In genomic region chr15:63712828-63713520, GRCh38 we compare ENCODE assay signal across 13 cellular contexts.
DNase-seq lines count a peak whose midpoint lies in the region; ATAC-seq, FAIRE-seq and TF ChIP-seq lines count a peak whose summit lies in the region.
"Had no signal": no experiment of that assay in that cellular context is flagged by ENCODE, and none has a peak within 500 bp of the region (broad histone marks: within the 10 kb centered on the region; RNA-seq: fewer than 3 reads in every experiment).

No MANE protein-coding gene starts in this region.

- H3K9me3 ChIP-seq in KOPT-K1 (ENCODE audit: insufficient read depth, low read length, poor library complexity, severe bottlenecking) = no peaks in the 10 kb centered on the region
- H3K9me3 ChIP-seq: lower lobe of right lung, psoas muscle had no signal

- H4K20me1 ChIP-seq in GM23338 (replicated peaks; ENCODE audit: insufficient read depth) = no peaks in the 10 kb centered on the region

- H3K4me3 Mint-ChIP-seq in activated naive CD8-positive, alpha-beta T cell = no peak overlapping the region
- no peak overlapping the region for H3K4me3 Mint-ChIP-seq in activated naive CD8-positive, alpha-beta T cell treated with anti-CD3 and anti-CD28 coated beads for 36 hours
- no peak overlapping the region for H3K4me3 Mint-ChIP-seq in GM23338

- peaks cover 3% of the 10 kb centered on the region for H3K36me3 Mint-ChIP-seq in activated naive CD8-positive, alpha-beta T cell
- peaks cover 21% of the 10 kb centered on the region for H3K36me3 Mint-ChIP-seq in activated naive CD8-positive, alpha-beta T cell treated with anti-CD3 and anti-CD28 coated beads for 36 hours
- H3K36me3 Mint-ChIP-seq in GM23338 (ENCODE audit: low read depth) = no peaks in the 10 kb centered on the region; the same call in 2 of the 3 replicates

- H3K27me3 Mint-ChIP-seq in activated naive CD8-positive, alpha-beta T cell = no peaks in the 10 kb centered on the region
- no peaks in the 10 kb centered on the region for H3K27me3 Mint-ChIP-seq in activated naive CD8-positive, alpha-beta T cell treated with anti-CD3 and anti-CD28 coated beads for 36 hours
- no peaks in the 10 kb centered on the region for H3K27me3 Mint-ChIP-seq in GM23338 (ENCODE audit: insufficient read depth, low read depth, poor library complexity)

- no peak overlapping the region for H3K27ac ChIP-seq in GM23338 (ENCODE audit: low read depth)
- peak overlapping the region; percentile 38 for H3K27ac ChIP-seq in KOPT-K1 (ENCODE audit: low read depth, low read length, poor library complexity, severe bottlenecking)
- H3K27ac ChIP-seq: foreskin keratinocyte, lower lobe of right lung, psoas muscle had no signal

- H3K79me2 ChIP-seq in GM23338 (replicated peaks; ENCODE audit: insufficient read depth) = no peaks in the 10 kb centered on the region

- H3F3A ChIP-seq in GM23338 (replicated peaks; ENCODE audit: low read depth) = no peaks in the 10 kb centered on the region

- ATAC-seq in GM23338 = no peak
- ATAC-seq: foreskin keratinocyte, lower lobe of right lung, psoas muscle had no signal

- peak overlapping the region; percentile 69 for H3K27ac Mint-ChIP-seq in activated naive CD8-positive, alpha-beta T cell
- H3K27ac Mint-ChIP-seq in activated naive CD8-positive, alpha-beta T cell treated with anti-CD3 and anti-CD28 coated beads for 36 hours = no peak overlapping the region
- 0 out of 2 replicates have a peak overlapping the region, but pooled peaks have one; percentile 32 for H3K27ac Mint-ChIP-seq in GM23338

- H3K27me3 ChIP-seq in GM23338 (ENCODE audit: insufficient read depth) = no peaks in the 10 kb centered on the region
- H3K27me3 ChIP-seq: foreskin keratinocyte had no signal

- no peak overlapping the region for H3K4me2 ChIP-seq in GM23338

- H3K4me3 ChIP-seq in GM23338 = no peak overlapping the region
- H3K4me3 ChIP-seq: lower lobe of right lung, psoas muscle had no signal

- peaks cover 22% of the 10 kb centered on the region for H3K4me1 Mint-ChIP-seq in activated naive CD8-positive, alpha-beta T cell (ENCODE audit: low read depth)
- H3K4me1 Mint-ChIP-seq in activated naive CD8-positive, alpha-beta T cell treated with anti-CD3 and anti-CD28 coated beads for 36 hours = peaks cover 27% of the 10 kb centered on the region
- peaks cover 8% of the 10 kb centered on the region for H3K4me1 Mint-ChIP-seq in GM23338

- no peak for TF ChIP-seq CTCF in GM23338 (conservative IDR thresholded peaks at IDR 0.05; ENCODE audit: low read depth in 2 of 2)

- H3K4me1 ChIP-seq in GM23338 (ENCODE audit: insufficient read depth) = no peaks in the 10 kb centered on the region
- H3K4me1 ChIP-seq: psoas muscle had no signal

- no peak overlapping the region for H2AFZ ChIP-seq in GM23338

- no peaks in the 10 kb centered on the region for H3K9me2 ChIP-seq in GM23338 (ENCODE audit: insufficient read depth)

- no peak for DNase-seq in activated naive CD8-positive, alpha-beta T cell treated with anti-CD3 and anti-CD28 coated beads for 36 hours
- DNase-seq in GM23338 (ENCODE audit: low spot score) = no peak
- no peak for DNase-seq in urothelium cell line (ENCODE audit: low spot score)
- no peak for DNase-seq in RCC 7860 (ENCODE audit: low spot score)
- no peak for DNase-seq in DMS79 (lab: John Stamatoyannopoulos, UW)
- DNase-seq in NCI-H82 (lab: John Stamatoyannopoulos, UW) = no peak
- DNase-seq: activated naive CD4-positive, alpha-beta T cell treated with anti-CD3 and anti-CD28 coated beads, Interleukin-2, amount 50 U/mL, for 16 hours; foreskin keratinocyte; lower lobe of right lung; NCI-H1930; psoas muscle had no signal

- H3K9me3 Mint-ChIP-seq in activated naive CD8-positive, alpha-beta T cell (ENCODE audit: low read depth) = no peaks in the 10 kb centered on the region
- no peaks in the 10 kb centered on the region for H3K9me3 Mint-ChIP-seq in activated naive CD8-positive, alpha-beta T cell treated with anti-CD3 and anti-CD28 coated beads for 36 hours
- H3K9me3 Mint-ChIP-seq in GM23338 = no peaks in the 10 kb centered on the region

- FAIRE-seq in urothelium cell line (lab: Jason Lieb, UNC) (peak; percentile 88), RCC 7860 (lab: Jason Lieb, UNC) (no peak)

- H3K36me3 ChIP-seq in GM23338 (ENCODE audit: insufficient read depth) = peaks cover 4% of the 10 kb centered on the region
- H3K36me3 ChIP-seq in KOPT-K1 (ENCODE audit: insufficient read depth, low read length) = peaks cover 68% of the 10 kb centered on the region

TF ChIP-seq in GM23338, 12 proteins besides CTCF, POLR2A, EP300 and RAD21 (continues in another document):
- TF ChIP-seq ZNF462 (CRISPR knock-in tag; IDR thresholded peaks at IDR 0.05) (no peak), CREB1 (CRISPR knock-in tag; IDR thresholded peaks at IDR 0.05; ENCODE audit: low read depth) (no peak), NANOG (IDR thresholded peaks at IDR 0.05; ENCODE audit: borderline replicate concordance) (no peak)
